ENCODE assay signal across 1 cellular context in genomic region chr7:16657656-16658279, GRCh38.
TF ChIP-seq lines count a peak whose summit lies in the region.

No MANE protein-coding gene starts in this region.

TF ChIP-seq in K562, 482 proteins besides CTCF, POLR2A, EP300 and RAD21 (continued from another document and continues in another):
- no peak for TF ChIP-seq GTF2B (IDR thresholded peaks at IDR 0.05; ENCODE audit: extremely low read depth, insufficient read length)
- TF ChIP-seq NR2C1 (IDR thresholded peaks at IDR 0.05), result no peak
- peak; percentile 34; the same call in 1 of the 2 replicates for TF ChIP-seq NR2C1 (tag; IDR thresholded peaks at IDR 0.05)
- TF ChIP-seq RAD51 (IDR thresholded peaks at IDR 0.05; ENCODE audit: borderline replicate concordance, low read depth), result peak; percentile 8; the same call in 1 of the 2 replicates
- TF ChIP-seq TBP (optimal IDR thresholded peaks at IDR 0.05; ENCODE audit: low read depth, low read length), result no peak
- no peak for TF ChIP-seq FOXP1 (CRISPR knock-in tag; IDR thresholded peaks at IDR 0.05)
- TF ChIP-seq ATF6 (CRISPR knock-in tag; IDR thresholded peaks at IDR 0.05), result no peak
- no peak for TF ChIP-seq YBX1 (IDR thresholded peaks at IDR 0.05)
- TF ChIP-seq HNRNPK (IDR thresholded peaks at IDR 0.05; ENCODE audit: low read depth, low read length, poor library complexity, severe bottlenecking), result no peak
- TF ChIP-seq NCOA2 (IDR thresholded peaks at IDR 0.05; ENCODE audit: partially characterized antibody in 2 of 2), result peak in 1 of 2 experiments; percentile 84
- no peak for TF ChIP-seq PHTF2 (CRISPR knock-in tag; IDR thresholded peaks at IDR 0.05)
- no peak for TF ChIP-seq ILF3 (IDR thresholded peaks at IDR 0.05; ENCODE audit: borderline replicate concordance)
- no peak for TF ChIP-seq POU5F1 (IDR thresholded peaks at IDR 0.05; ENCODE audit: borderline replicate concordance, low read depth, low read length, partially characterized antibody)
- no peak for TF ChIP-seq ZNF408 (CRISPR knock-in tag; IDR thresholded peaks at IDR 0.05; ENCODE audit: low read depth)
- peak; percentile 86 for TF ChIP-seq SMARCA4 (IDR thresholded peaks at IDR 0.05)
- no peak for TF ChIP-seq ZNF512 (tag; IDR thresholded peaks at IDR 0.05)
- TF ChIP-seq ZNF518B (CRISPR knock-in tag; IDR thresholded peaks at IDR 0.05), result no peak
- no peak for TF ChIP-seq ZNF586 (CRISPR knock-in tag; conservative IDR thresholded peaks at IDR 0.05)
- no peak for TF ChIP-seq NCOA6 (IDR thresholded peaks at IDR 0.05)
- TF ChIP-seq IRF9 (tag; IDR thresholded peaks at IDR 0.05), result no peak
- TF ChIP-seq PHF21A (IDR thresholded peaks at IDR 0.05; ENCODE audit: borderline replicate concordance, low read depth), result no peak
- TF ChIP-seq ZSCAN32 (CRISPR knock-in tag; IDR thresholded peaks at IDR 0.05), result no peak
- TF ChIP-seq RFX7 (CRISPR knock-in tag; IDR thresholded peaks at IDR 0.05), result no peak
- TF ChIP-seq ZNF561 (CRISPR knock-in tag; conservative IDR thresholded peaks at IDR 0.05), result no peak
- no peak for TF ChIP-seq BRCA1 (IDR thresholded peaks at IDR 0.05)
- TF ChIP-seq BRCA1 (CRISPR knock-in tag; IDR thresholded peaks at IDR 0.05), result no peak
- TF ChIP-seq FOXO4 (CRISPR knock-in tag; IDR thresholded peaks at IDR 0.05), result no peak
- TF ChIP-seq CREBBP (IDR thresholded peaks at IDR 0.05; ENCODE audit: low read depth, low read length), result peak; percentile 56
- no peak for TF ChIP-seq ZNF217 (CRISPR knock-in tag; IDR thresholded peaks at IDR 0.05)
- TF ChIP-seq ZBTB1 (CRISPR knock-in tag; IDR thresholded peaks at IDR 0.05; ENCODE audit: borderline replicate concordance, low read depth), result no peak
- no peak for TF ChIP-seq ZNF395 (CRISPR knock-in tag; IDR thresholded peaks at IDR 0.05)
- TF ChIP-seq SP2 (IDR thresholded peaks at IDR 0.05; ENCODE audit: extremely low read depth, low read depth, low read length, poor library complexity, severe bottlenecking), result no peak
- no peak for TF ChIP-seq ZBTB11 (CRISPR knock-in tag; IDR thresholded peaks at IDR 0.05)
- no peak for TF ChIP-seq MAFK (IDR thresholded peaks at IDR 0.05; ENCODE audit: low read length)
- no peak for TF ChIP-seq PURB (CRISPR knock-in tag; IDR thresholded peaks at IDR 0.05; ENCODE audit: low read depth)
- TF ChIP-seq TRIM25 (IDR thresholded peaks at IDR 0.05; ENCODE audit: borderline replicate concordance), result no peak
- no peak for TF ChIP-seq ERF (CRISPR knock-in tag; IDR thresholded peaks at IDR 0.05)
- TF ChIP-seq HDAC8 (tag; IDR thresholded peaks at IDR 0.05), result no peak
- TF ChIP-seq ZBTB43 (CRISPR knock-in tag; IDR thresholded peaks at IDR 0.05), result no peak
- TF ChIP-seq OTX1 (CRISPR knock-in tag; IDR thresholded peaks at IDR 0.05), result no peak
- no peak for TF ChIP-seq SFPQ (IDR thresholded peaks at IDR 0.05; ENCODE audit: low read depth, low read length)
- no peak for TF ChIP-seq ZBED1 (IDR thresholded peaks at IDR 0.05)
- peak; percentile 74; the same call in 1 of the 2 replicates for TF ChIP-seq EHMT2 (IDR thresholded peaks at IDR 0.05)
- TF ChIP-seq RBFOX2 (IDR thresholded peaks at IDR 0.05; ENCODE audit: low read depth, low read length), result no peak
